Comparison of ENCODE assay signal across 9 cellular contexts in the genomic region with DNA sequence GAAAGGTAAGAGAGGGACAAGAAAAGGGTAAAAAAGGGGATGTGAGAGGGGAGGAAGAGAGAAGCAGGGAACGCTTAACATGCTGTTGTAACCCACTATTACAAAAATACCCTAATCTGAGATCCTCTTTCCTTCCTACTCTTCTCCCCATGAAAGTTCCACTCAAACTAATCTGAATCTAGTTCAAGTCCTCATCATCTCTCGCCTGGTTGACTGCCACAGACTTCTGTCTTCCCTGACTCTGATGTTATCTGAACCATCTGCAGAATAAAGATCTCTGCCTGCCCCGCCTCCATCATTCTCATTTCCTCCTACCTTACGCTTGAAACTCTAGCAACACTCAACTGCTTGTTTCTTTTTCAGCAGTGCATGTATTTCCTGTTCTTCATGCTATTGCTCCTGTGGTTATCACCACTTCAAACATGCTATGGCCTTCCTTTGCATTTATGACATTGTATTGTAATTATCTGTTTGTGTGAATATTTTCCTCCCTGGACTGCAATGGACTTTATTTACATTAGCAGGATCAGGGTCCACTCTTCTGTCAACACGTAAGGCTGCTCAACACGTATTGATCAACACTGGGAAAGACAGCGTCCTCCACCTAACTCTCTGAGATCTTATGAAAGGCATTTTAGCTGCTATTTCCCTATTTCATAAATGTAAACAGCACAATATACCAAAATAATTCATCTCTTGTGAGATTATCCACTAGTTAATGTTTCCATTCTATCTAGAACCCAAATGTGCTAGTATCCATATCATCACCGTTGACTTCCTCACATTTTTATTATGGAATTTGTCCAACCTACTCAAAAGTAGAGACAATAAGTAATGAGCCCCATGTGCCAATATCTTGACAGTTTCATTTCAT.
A peak's percentile ranks its signal among the peaks of the same experiment; 100 is the strongest.
DNase-seq lines count a peak whose midpoint lies in the region; ATAC-seq, FAIRE-seq and TF ChIP-seq lines count a peak whose summit lies in the region.
"Had no signal": no experiment of that assay in that cellular context is flagged by ENCODE, and none has a peak within 500 bp of the region (broad histone marks: within the 10 kb centered on the region; RNA-seq: fewer than 3 reads in every experiment).

No MANE protein-coding gene starts in this region.

- H3K4me2 ChIP-seq in OCI-LY3 (ENCODE audit: low read length): peak overlapping the region; percentile 64

- peaks cover 19% of the 10 kb centered on the region for H3K4me1 ChIP-seq in OCI-LY3 (ENCODE audit: low read length)
- no peaks in the 10 kb centered on the region for H3K4me1 ChIP-seq in suprapubic skin

- H3K36me3 Mint-ChIP-seq in activated naive CD4-positive, alpha-beta T cell treated with anti-CD3 and anti-CD28 coated beads, Interleukin-2, amount 50 U/mL, for 72 hours: peaks cover 5 to 10% of the 10 kb centered on the region in 2 donors

- FAIRE-seq in GM12892 (lab: Jason Lieb, UNC): peak; percentile 97

- H3K27ac Mint-ChIP-seq in activated naive CD4-positive, alpha-beta T cell treated with anti-CD3 and anti-CD28 coated beads, Interleukin-2, amount 50 U/mL, for 72 hours: peak overlapping the region; percentile 53 to 74

- no peak overlapping the region for H3K9ac ChIP-seq in OCI-LY3 (ENCODE audit: low read length)

- no peak for TF ChIP-seq EP300 in suprapubic skin (IDR thresholded peaks at IDR 0.05)

- H3K27ac ChIP-seq in OCI-LY3 (ENCODE audit: low read length) (peak overlapping the region; percentile 76), suprapubic skin (no peak overlapping the region)

- H3K9me3 Mint-ChIP-seq in activated naive CD4-positive, alpha-beta T cell treated with anti-CD3 and anti-CD28 coated beads, Interleukin-2, amount 50 U/mL, for 72 hours: peaks cover 4 to 9% of the 10 kb centered on the region in 2 donors

- no peaks in the 10 kb centered on the region for H4K20me1 ChIP-seq in OCI-LY3 (ENCODE audit: insufficient read depth, low read length)

- TF ChIP-seq CTCF in OCI-LY3 (IDR thresholded peaks at IDR 0.05; ENCODE audit: low read depth, low read length) (no peak), foreskin fibroblast (IDR thresholded peaks at IDR 0.05; ENCODE audit: low read depth, low read length) (no peak), suprapubic skin (IDR thresholded peaks at IDR 0.05) (no peak)

- TF ChIP-seq POLR2A in GM12892 (IDR thresholded peaks at IDR 0.05; ENCODE audit: low read depth, low read length) (no peak), suprapubic skin (IDR thresholded peaks at IDR 0.05) (no peak)

- WGBS in suprapubic skin: 69% methylated on average over 8 of the region's 8 CpGs

- H3K79me2 ChIP-seq in OCI-LY3 (ENCODE audit: low read length): no peaks in the 10 kb centered on the region

- peak; percentile 96 for ATAC-seq in HG02759 (IDR thresholded peaks at IDR 0.05; ENCODE audit: unreplicated experiment)
- peak; percentile 93 to 96 for ATAC-seq in activated naive CD4-positive, alpha-beta T cell treated with anti-CD3 and anti-CD28 coated beads, Interleukin-2, amount 50 U/mL, for 72 hours

- H3K36me3 ChIP-seq in OCI-LY3 (replicated peaks; ENCODE audit: low read depth, low read length) (no peaks in the 10 kb centered on the region), suprapubic skin (no peaks in the 10 kb centered on the region)

- H3K27me3 ChIP-seq in OCI-LY3 (ENCODE audit: low read depth, low read length): no peaks in the 10 kb centered on the region
- no peaks in the 10 kb centered on the region for H3K27me3 ChIP-seq in suprapubic skin

- 0 out of 2 replicates have a peak overlapping the region, but pooled peaks have one; percentile 9 for H2AFZ ChIP-seq in OCI-LY3 (ENCODE audit: low read depth, low read length)

- H3K4me3 ChIP-seq in OCI-LY3 (ENCODE audit: low read length) (peak overlapping the region; percentile 29), foreskin fibroblast (ENCODE audit: low read depth in 1 of 2, low read length in 2 of 2) (no peak overlapping the region), suprapubic skin (no peak overlapping the region)
- H3K4me3 ChIP-seq: skin epidermis had no signal

- DNase-seq in GM12892 (ENCODE audit: insufficient read length) (peak; percentile 10), foreskin fibroblast (no peak), mesenteric fat pad (ENCODE audit: low spot score) (no peak), suprapubic skin (ENCODE audit: low spot score in 2 of 2) (no peak)
- peak in 1 of 2 donors; percentile 23 for DNase-seq in activated naive CD4-positive, alpha-beta T cell treated with anti-CD3 and anti-CD28 coated beads, Interleukin-2, amount 50 U/mL, for 72 hours (ENCODE audit: low spot score in 2 of 2)
- DNase-seq in stimulated activated CD8-positive, alpha-beta memory T cell treated with anti-CD3 and anti-CD28 coated beads, Interleukin-15, amount 100 ng/mL, for 48 hours (ENCODE audit: low read depth in 2 of 2): peak; percentile 4

- H3K9me3 ChIP-seq in OCI-LY3 (ENCODE audit: insufficient read depth, low read length) (no peaks in the 10 kb centered on the region), suprapubic skin (no peaks in the 10 kb centered on the region)

Comparison
In these comparisons a context has a peak if more than half of its experiments do, and no peak if none do; other contexts are left out.
1. DNase-seq: peak in GM12892 (single experiment) and stimulated activated CD8-positive, alpha-beta memory T cell treated with anti-CD3 and anti-CD28 coated beads, Interleukin-15, amount 100 ng/mL, for 48 hours (2 of 2); none in foreskin fibroblast (0 of 2), mesenteric fat pad (single experiment) and suprapubic skin (0 of 2).